2 cellular contexts compared by ENCODE assay signal in genomic region chr11:134275188-134275533, GRCh38.
TF ChIP-seq lines count a peak whose summit lies in the region.

No MANE protein-coding gene starts in this region.

TF ChIP-seq in A549, 52 proteins besides CTCF, POLR2A, EP300 and RAD21:
- no peak for TF ChIP-seq ZNF302 (CRISPR knock-in tag; IDR thresholded peaks at IDR 0.05)
- TF ChIP-seq HMGXB4 (CRISPR knock-in tag; IDR thresholded peaks at IDR 0.05; ENCODE audit: borderline replicate concordance) = no peak
- TF ChIP-seq ZFP36 (IDR thresholded peaks at IDR 0.05; ENCODE audit: borderline replicate concordance, partially characterized antibody) = no peak
- TF ChIP-seq PHF8 (IDR thresholded peaks at IDR 0.05; ENCODE audit: borderline replicate concordance, low read depth) = no peak
- no peak for TF ChIP-seq HOXB5 (CRISPR knock-in tag; IDR thresholded peaks at IDR 0.05)
- no peak for TF ChIP-seq KDM5A (IDR thresholded peaks at IDR 0.05)
- TF ChIP-seq NR3C1 (IDR thresholded peaks at IDR 0.05) = no peak
- no peak for TF ChIP-seq HDAC2 (IDR thresholded peaks at IDR 0.05)

TF ChIP-seq in GM23338, 12 proteins besides CTCF, POLR2A, EP300 and RAD21:
- TF ChIP-seq ETS1 (IDR thresholded peaks at IDR 0.05) (no peak), JUNB (IDR thresholded peaks at IDR 0.05; ENCODE audit: unreplicated experiment) (no peak), EZH2 (IDR thresholded peaks at IDR 0.05; ENCODE audit: low read depth, unreplicated experiment) (no peak), STAT1 (IDR thresholded peaks at IDR 0.05; ENCODE audit: unreplicated experiment) (no peak), POLR2AphosphoS5 (IDR thresholded peaks at IDR 0.05; ENCODE audit: low read depth) (no peak), ZNF462 (CRISPR knock-in tag; IDR thresholded peaks at IDR 0.05) (no peak), CREB1 (CRISPR knock-in tag; IDR thresholded peaks at IDR 0.05; ENCODE audit: low read depth) (no peak), ZNF331 (CRISPR knock-in tag; IDR thresholded peaks at IDR 0.05; ENCODE audit: low read depth) (no peak), ZNF114 (CRISPR knock-in tag; IDR thresholded peaks at IDR 0.05) (no peak), REST (IDR thresholded peaks at IDR 0.05; ENCODE audit: unreplicated experiment) (no peak), NANOG (IDR thresholded peaks at IDR 0.05; ENCODE audit: borderline replicate concordance) (no peak), EZH2phosphoT487 (IDR thresholded peaks at IDR 0.05; ENCODE audit: unreplicated experiment) (no peak)
